ENCODE assay signal across 9 cellular contexts in the genomic region with DNA sequence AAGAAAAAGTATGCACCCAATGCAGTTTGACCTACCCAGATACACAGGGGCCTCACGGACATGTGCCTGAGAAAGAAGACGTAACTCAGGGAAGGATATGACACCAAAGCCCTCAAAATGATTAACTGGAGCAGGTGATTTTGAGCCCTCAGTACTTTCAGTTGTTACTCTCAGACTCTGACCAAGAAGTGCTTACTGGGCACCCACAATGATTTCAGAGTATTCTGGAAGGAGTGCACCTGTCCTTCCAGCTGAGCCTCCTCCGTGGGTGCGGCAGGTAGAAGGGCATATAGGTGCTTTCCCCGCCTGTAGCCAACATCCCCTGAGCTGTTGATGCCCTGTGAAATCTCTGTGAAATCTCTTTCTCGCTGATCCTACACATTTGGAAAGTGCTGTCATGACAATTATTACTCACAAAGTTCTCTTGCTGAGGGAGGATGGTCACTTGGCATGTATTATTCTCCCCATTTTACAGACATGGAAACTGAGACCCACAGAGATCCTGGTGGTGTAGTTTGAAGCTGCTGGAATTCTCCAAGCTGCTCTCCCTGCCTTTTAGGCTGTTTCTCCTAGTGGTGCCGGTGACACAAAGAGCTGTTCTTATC.
DNase-seq lines count a peak whose midpoint lies in the region; ATAC-seq, FAIRE-seq and TF ChIP-seq lines count a peak whose summit lies in the region.
"Had no signal": no experiment of that assay in that cellular context is flagged by ENCODE, and none has a peak within 500 bp of the region (broad histone marks: within the 10 kb centered on the region; RNA-seq: fewer than 3 reads in every experiment).

No MANE protein-coding gene starts in this region.

- H3K27ac ChIP-seq in SK-N-SH (ENCODE audit: low read depth in 2 of 2, low read length in 1 of 2): no peak overlapping the region

- no peaks in the 10 kb centered on the region for H3F3A ChIP-seq in SK-N-SH (replicated peaks; ENCODE audit: insufficient read depth)

- no peak for TF ChIP-seq EP300 in SK-N-SH (IDR thresholded peaks at IDR 0.05; ENCODE audit: borderline replicate concordance in 1 of 2, low read depth in 1 of 2, low read length in 1 of 2)

- ATAC-seq in GM19043 (IDR thresholded peaks at IDR 0.05; ENCODE audit: low read depth, unreplicated experiment) (peak; percentile 81), HG02885 (IDR thresholded peaks at IDR 0.05; ENCODE audit: poor library complexity, unreplicated experiment) (peak; percentile 75)

- H3K4me1 ChIP-seq in SK-N-SH (ENCODE audit: control insufficient read depth in 1 of 2, insufficient read depth in 2 of 2, low read depth in 1 of 2, low read length in 1 of 2): no peaks in the 10 kb centered on the region

- TF ChIP-seq RAD21 in SK-N-SH (IDR thresholded peaks at IDR 0.05; ENCODE audit: low read length): no peak

- no peak for FAIRE-seq in RCC 7860 (lab: Jason Lieb, UNC)
- FAIRE-seq: endothelial cell of umbilical vein had no signal

- no peaks in the 10 kb centered on the region for H3K79me2 ChIP-seq in SK-N-SH (ENCODE audit: insufficient read depth)

- 0 out of 2 replicates have a peak, but pooled peaks cover 4% of the 10 kb centered on the region for H4K20me1 ChIP-seq in SK-N-SH (ENCODE audit: insufficient read depth)

- TF ChIP-seq CTCF in SK-N-SH (IDR thresholded peaks at IDR 0.05): no peak

- H3K27me3 ChIP-seq in SK-N-SH (ENCODE audit: insufficient read depth): peaks cover 45% of the 10 kb centered on the region

- no peak overlapping the region for H3K4me3 ChIP-seq in SK-N-SH (ENCODE audit: low read depth in 2 of 2, low read length in 1 of 2)

- DNase-seq in activated CD4-positive, alpha-beta T cell treated with anti-CD3 and anti-CD28 coated beads, Interleukin-2, amount 50 U/mL, for 48 hours: peak; percentile 67 to 79
- peak; percentile 63 to 66 for DNase-seq in stimulated activated CD4-positive, alpha-beta T cell treated with anti-CD3 and anti-CD28 coated beads, Interleukin-2, amount 100 ng/mL, for 24 hours
- DNase-seq in Ammon's horn (ENCODE audit: low spot score) (no peak), RCC 7860 (ENCODE audit: low spot score) (no peak), SK-N-SH (no peak), medulla oblongata (ENCODE audit: extremely low spot score) (no peak)

- H3K9ac ChIP-seq in SK-N-SH: no peak overlapping the region

- no peak overlapping the region for H3K4me2 ChIP-seq in SK-N-SH

- POLR2A ChIA-PET in SK-N-SH (lab: Yijun Ruan, JAX): no interaction called here

- CTCF ChIA-PET in SK-N-SH (lab: Yijun Ruan, JAX): no interaction called here

- WGBS in SK-N-SH (ENCODE audit: low lambda C conversion rate): 9% methylated on average over 5 of the region's 7 CpGs

- H2AFZ ChIP-seq in SK-N-SH (ENCODE audit: low read depth): no peak overlapping the region

- H3K9me3 ChIP-seq in SK-N-SH: no peaks in the 10 kb centered on the region

- H3K36me3 ChIP-seq in SK-N-SH (replicated peaks in 1 of 2; ENCODE audit: control insufficient read depth in 1 of 2, insufficient read depth in 2 of 2, low read length in 1 of 2): no peaks in the 10 kb centered on the region

- H3K9me2 ChIP-seq in SK-N-SH: no peaks in the 10 kb centered on the region

TF ChIP-seq in SK-N-SH, 30 proteins besides CTCF, POLR2A, EP300 and RAD21:
- no peak for TF ChIP-seq FOSL2 (IDR thresholded peaks at IDR 0.05; ENCODE audit: borderline replicate concordance, low read depth)
- no peak for TF ChIP-seq RXRA (IDR thresholded peaks at IDR 0.05; ENCODE audit: borderline replicate concordance, low read depth)

Comparison
In these comparisons a context has a peak if more than half of its experiments do, and no peak if none do; other contexts are left out.
1. DNase-seq: peak in activated CD4-positive, alpha-beta T cell treated with anti-CD3 and anti-CD28 coated beads, Interleukin-2, amount 50 U/mL, for 48 hours (2 of 2) and stimulated activated CD4-positive, alpha-beta T cell treated with anti-CD3 and anti-CD28 coated beads, Interleukin-2, amount 100 ng/mL, for 24 hours (2 of 2); none in Ammon's horn (single experiment), RCC 7860 (single experiment), SK-N-SH (single experiment) and medulla oblongata (single experiment).